In the genomic region with DNA sequence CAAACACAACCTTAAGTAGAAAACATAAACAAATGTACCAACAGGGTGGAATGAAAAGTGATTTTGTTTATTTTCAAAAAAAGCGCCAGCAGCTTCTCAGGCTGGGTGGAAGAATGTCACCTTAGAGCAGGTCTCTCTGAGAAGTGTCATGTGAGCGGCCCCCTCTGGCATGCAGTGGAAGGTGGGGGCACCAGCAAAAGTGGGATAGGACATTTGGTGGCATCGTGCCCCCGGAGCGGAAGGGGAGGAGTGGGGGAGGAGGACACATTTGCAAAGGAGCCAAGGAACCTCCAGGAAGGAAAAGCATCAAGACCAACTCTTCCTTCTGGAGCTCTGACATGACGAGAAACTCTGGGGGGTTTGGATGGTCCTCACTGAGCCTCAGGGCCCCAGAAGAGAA, we compare ENCODE assay signal across 1 cellular context.
TF ChIP-seq lines count a peak whose summit lies in the region.

No MANE protein-coding gene starts in this region.

TF ChIP-seq in SK-N-SH, 30 proteins besides CTCF, POLR2A, EP300 and RAD21 (continued from another document):
- TF ChIP-seq JUND (IDR thresholded peaks at IDR 0.05) (no peak), ZBTB33 (IDR thresholded peaks at IDR 0.05; ENCODE audit: borderline replicate concordance, low read depth) (no peak), RFX5 (IDR thresholded peaks at IDR 0.05; ENCODE audit: low read length) (no peak), MEF2A (IDR thresholded peaks at IDR 0.05; ENCODE audit: borderline replicate concordance, low read depth) (no peak), TEAD4 (IDR thresholded peaks at IDR 0.05; ENCODE audit: borderline replicate concordance, insufficient read depth) (no peak), TCF12 (IDR thresholded peaks at IDR 0.05) (no peak), FOSL2 (IDR thresholded peaks at IDR 0.05; ENCODE audit: borderline replicate concordance, low read depth) (no peak), PBX3 (IDR thresholded peaks at IDR 0.05) (no peak), SIN3A (IDR thresholded peaks at IDR 0.05; ENCODE audit: borderline replicate concordance, low read depth, low read length) (no peak), CHD2 (IDR thresholded peaks at IDR 0.05; ENCODE audit: low read length, partially characterized antibody) (no peak), NFIC (IDR thresholded peaks at IDR 0.05; ENCODE audit: borderline replicate concordance) (no peak)
- TF ChIP-seq, protein P1, sequence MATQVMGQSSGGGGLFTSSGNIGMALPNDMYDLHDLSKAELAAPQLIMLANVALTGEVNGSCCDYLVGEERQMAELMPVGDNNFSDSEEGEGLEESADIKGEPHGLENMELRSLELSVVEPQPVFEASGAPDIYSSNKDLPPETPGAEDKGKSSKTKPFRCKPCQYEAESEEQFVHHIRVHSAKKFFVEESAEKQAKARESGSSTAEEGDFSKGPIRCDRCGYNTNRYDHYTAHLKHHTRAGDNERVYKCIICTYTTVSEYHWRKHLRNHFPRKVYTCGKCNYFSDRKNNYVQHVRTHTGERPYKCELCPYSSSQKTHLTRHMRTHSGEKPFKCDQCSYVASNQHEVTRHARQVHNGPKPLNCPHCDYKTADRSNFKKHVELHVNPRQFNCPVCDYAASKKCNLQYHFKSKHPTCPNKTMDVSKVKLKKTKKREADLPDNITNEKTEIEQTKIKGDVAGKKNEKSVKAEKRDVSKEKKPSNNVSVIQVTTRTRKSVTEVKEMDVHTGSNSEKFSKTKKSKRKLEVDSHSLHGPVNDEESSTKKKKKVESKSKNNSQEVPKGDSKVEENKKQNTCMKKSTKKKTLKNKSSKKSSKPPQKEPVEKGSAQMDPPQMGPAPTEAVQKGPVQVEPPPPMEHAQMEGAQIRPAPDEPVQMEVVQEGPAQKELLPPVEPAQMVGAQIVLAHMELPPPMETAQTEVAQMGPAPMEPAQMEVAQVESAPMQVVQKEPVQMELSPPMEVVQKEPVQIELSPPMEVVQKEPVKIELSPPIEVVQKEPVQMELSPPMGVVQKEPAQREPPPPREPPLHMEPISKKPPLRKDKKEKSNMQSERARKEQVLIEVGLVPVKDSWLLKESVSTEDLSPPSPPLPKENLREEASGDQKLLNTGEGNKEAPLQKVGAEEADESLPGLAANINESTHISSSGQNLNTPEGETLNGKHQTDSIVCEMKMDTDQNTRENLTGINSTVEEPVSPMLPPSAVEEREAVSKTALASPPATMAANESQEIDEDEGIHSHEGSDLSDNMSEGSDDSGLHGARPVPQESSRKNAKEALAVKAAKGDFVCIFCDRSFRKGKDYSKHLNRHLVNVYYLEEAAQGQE (IDR thresholded peaks at IDR 0.05; ENCODE audit: low read depth, low read length): no peak
- TF ChIP-seq, protein P2, sequence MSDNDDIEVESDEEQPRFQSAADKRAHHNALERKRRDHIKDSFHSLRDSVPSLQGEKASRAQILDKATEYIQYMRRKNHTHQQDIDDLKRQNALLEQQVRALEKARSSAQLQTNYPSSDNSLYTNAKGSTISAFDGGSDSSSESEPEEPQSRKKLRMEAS (IDR thresholded peaks at IDR 0.05; ENCODE audit: low read depth): no peak
